Comparison of ENCODE assay signal across 1 cellular context in genomic region chr21:28229811-28230210, GRCh38.
A peak's percentile ranks its signal among the peaks of the same experiment; 100 is the strongest.
TF ChIP-seq lines count a peak whose summit lies in the region.

No MANE protein-coding gene starts in this region.

TF ChIP-seq in SK-N-SH treated with all-trans-retinoic acid at 6 μM for 48 hours, 23 proteins besides CTCF, POLR2A, EP300 and RAD21 (continued from another document):
- 0 out of 2 replicates have a peak, but pooled peaks have one; percentile 17 for TF ChIP-seq TOX (CRISPR knock-in tag; IDR thresholded peaks at IDR 0.05; ENCODE audit: borderline replicate concordance)
- no peak for TF ChIP-seq ZNF8 (CRISPR knock-in tag; IDR thresholded peaks at IDR 0.05)
- TF ChIP-seq ZNF70 (CRISPR knock-in tag; IDR thresholded peaks at IDR 0.05) = no peak
- 0 out of 2 replicates have a peak, but pooled peaks have one; percentile 19 for TF ChIP-seq ZC3H10 (CRISPR knock-in tag; IDR thresholded peaks at IDR 0.05)
- TF ChIP-seq CSDC2 (CRISPR knock-in tag; IDR thresholded peaks at IDR 0.05) = no peak
